Comparison of ENCODE assay signal across 23 cellular contexts in genomic region chr14:34250959-34251358, GRCh38.
DNase-seq lines count a peak whose midpoint lies in the region; ATAC-seq and TF ChIP-seq lines count a peak whose summit lies in the region.
"Had no signal": no experiment of that assay in that cellular context is flagged by ENCODE, and none has a peak within 500 bp of the region (broad histone marks: within the 10 kb centered on the region; RNA-seq: fewer than 3 reads in every experiment).

No MANE protein-coding gene starts in this region.

- no peak overlapping the region for H2BK120ac ChIP-seq in trophoblast cell (ENCODE audit: insufficient read depth, low read length, poor library complexity)

- TF ChIP-seq CTCF in left ventricle myocardium inferior (IDR thresholded peaks at IDR 0.05; ENCODE audit: borderline replicate concordance), result no peak

- H3K79me2 ChIP-seq in trophoblast cell (ENCODE audit: control insufficient read depth, insufficient read depth, low read length, poor library complexity), result no peaks in the 10 kb centered on the region

- no peak overlapping the region for H3K18ac ChIP-seq in trophoblast cell (ENCODE audit: low read length)

- peak overlapping the region; percentile 37 for H3K9ac ChIP-seq in trophoblast cell (ENCODE audit: low read length)

- H3K9me3 ChIP-seq in left ventricle myocardium inferior (replicated peaks) (no peaks in the 10 kb centered on the region), trophoblast cell (ENCODE audit: insufficient read depth, low read depth, low read length) (peaks cover 2% of the 10 kb centered on the region)
- H3K9me3 ChIP-seq: A549, SJSA1 had no signal

- ATAC-seq in HG03097 (IDR thresholded peaks at IDR 0.05; ENCODE audit: low FRiP score, unreplicated experiment) (no peak), HG03432 (IDR thresholded peaks at IDR 0.05; ENCODE audit: unreplicated experiment) (no peak)
- ATAC-seq: A549, HCT116, Panc1 had no signal

- no peak overlapping the region for H4K8ac ChIP-seq in trophoblast cell (ENCODE audit: low read depth, low read length)

- no peak overlapping the region for H2AK5ac ChIP-seq in trophoblast cell (ENCODE audit: low read length)

- no peak overlapping the region for H3K4me3 ChIP-seq in left ventricle myocardium inferior
- H3K4me3 ChIP-seq in trophoblast cell (ENCODE audit: low read depth, low read length), result no peak overlapping the region
- H3K4me3 ChIP-seq: A549, SJSA1 had no signal

- no peak overlapping the region for H2BK5ac ChIP-seq in trophoblast cell (ENCODE audit: low read depth, low read length, poor library complexity)

- H3K27me3 ChIP-seq in left ventricle myocardium inferior (ENCODE audit: low read depth), result no peaks in the 10 kb centered on the region
- H3K27me3 ChIP-seq in trophoblast cell (ENCODE audit: insufficient read depth, low read length), result no peaks in the 10 kb centered on the region

- H4K91ac ChIP-seq in trophoblast cell (ENCODE audit: low read depth, low read length), result peak overlapping the region; percentile 57

- DNase-seq in H4 (ENCODE audit: low spot score) (peak; percentile 36), NCI-H226 (peak; percentile 74), left ventricle myocardium inferior (no peak), trophoblast cell (no peak), T1000 (lab: John Stamatoyannopoulos, UW) (no peak), NCI-H146 (lab: John Stamatoyannopoulos, UW) (no peak)
- DNase-seq: DMS53; GDM1; GOT3; KBM-7; NCI-H1092; NCI-H1436 treated with DMSO at 0.1 percent for 48 hours; NCI-H2029 treated with DMSO at 0.1 percent for 48 hours; NCI-H345; NCI-H524; NCI-H774; NK-92 treated with Interleukin-12 subunit alpha and Interleukin-12 subunit beta, amount 100 ng/mL, for 24 hours had no signal

- H3K14ac ChIP-seq in trophoblast cell (ENCODE audit: low read length), result no peak overlapping the region

- H3K36me3 ChIP-seq in left ventricle myocardium inferior, result no peaks in the 10 kb centered on the region
- no peaks in the 10 kb centered on the region for H3K36me3 ChIP-seq in trophoblast cell (ENCODE audit: control insufficient read depth in 1 of 2, insufficient read depth in 2 of 2, low read length in 2 of 2)
- H3K36me3 ChIP-seq: SJSA1 had no signal

- intact Hi-C loops in left ventricle myocardium inferior (cut with micrococcal nuclease), result no loop called here

- no peak overlapping the region for H3K4me2 ChIP-seq in trophoblast cell (ENCODE audit: low read length)
- H3K4me2 ChIP-seq: A549 had no signal

- H4K12ac ChIP-seq in trophoblast cell (ENCODE audit: low read depth, low read length), result no peak overlapping the region

- H3K4me1 ChIP-seq in left ventricle myocardium inferior (peaks cover 30% of the 10 kb centered on the region), trophoblast cell (ENCODE audit: control insufficient read depth in 1 of 2, insufficient read depth in 2 of 2, low read length in 2 of 2) (peaks cover 15 to 18% of the 10 kb centered on the region in 2 experiments)
- H3K4me1 ChIP-seq: A549, SJSA1 had no signal

- H3K27ac ChIP-seq in left ventricle myocardium inferior (replicated peaks) (peak overlapping the region; percentile 66), trophoblast cell (ENCODE audit: low read depth, low read length) (no peak overlapping the region)
- H3K27ac ChIP-seq: A549, SJSA1 had no signal

- H3K4ac ChIP-seq in trophoblast cell (ENCODE audit: low read depth, low read length), result no peak overlapping the region

- no CpG with 5 or more reads among the region's 4 CpGs for WGBS in trophoblast cell (ENCODE audit: extremely low coverage, insufficient coverage, insufficient read length)

- peak overlapping the region; percentile 1 for H2BK12ac ChIP-seq in trophoblast cell (ENCODE audit: low read length)

- peaks cover 4% of the 10 kb centered on the region for H3K79me1 ChIP-seq in trophoblast cell (ENCODE audit: low read length)

- H2AFZ ChIP-seq in trophoblast cell (ENCODE audit: insufficient read depth, low read length, poor library complexity), result no peak overlapping the region

- H3K23ac ChIP-seq in trophoblast cell (ENCODE audit: low read length), result no peak overlapping the region

Comparison
In these comparisons a context has a peak if more than half of its experiments do, and no peak if none do; other contexts are left out.
1. DNase-seq: peak in H4 (single experiment) and NCI-H226 (single experiment); none in left ventricle myocardium inferior (single experiment), trophoblast cell (0 of 2), T1000 (single experiment) and NCI-H146 (single experiment).